ENCODE assay signal across 23 cellular contexts in the genomic region with DNA sequence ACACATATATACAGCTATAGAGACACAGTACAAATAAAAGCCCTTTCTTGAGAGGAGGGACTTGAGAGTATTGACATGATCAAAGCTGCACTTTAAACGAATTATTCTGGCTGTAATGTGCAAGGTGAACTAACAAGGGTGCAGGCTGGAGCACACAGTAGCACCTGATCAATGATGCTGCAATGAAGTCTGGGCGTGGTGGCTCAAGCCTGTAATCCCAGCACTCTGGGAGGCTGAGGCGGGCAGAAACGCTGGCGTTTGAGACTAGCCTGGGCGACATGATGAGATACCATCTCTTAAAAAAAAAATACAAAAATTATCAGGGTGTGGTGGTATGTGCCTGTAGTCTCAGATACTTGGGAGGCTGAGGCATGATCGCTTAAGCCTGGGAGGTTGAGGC.
"Had no signal": no experiment of that assay in that cellular context is flagged by ENCODE, and none has a peak within 500 bp of the region (broad histone marks: within the 10 kb centered on the region; RNA-seq: fewer than 3 reads in every experiment).

No MANE protein-coding gene starts in this region.

- H3K4me3 Mint-ChIP-seq: activated CD8-positive, alpha-beta T cell treated with anti-CD3 and anti-CD28 coated beads for 36 hours; activated naive CD4-positive, alpha-beta T cell treated with anti-CD3 and anti-CD28 coated beads, Interleukin-2, amount 50 U/mL, for 24 hours; activated T-cell treated with anti-CD3 and anti-CD28 coated beads, Interleukin-2, amount 50 U/mL, for 72 hours had no signal

- H3K4me3 ChIP-seq: breast epithelium, colonic mucosa, SJSA1 had no signal

- H3K36me3 ChIP-seq: breast epithelium, colonic mucosa, SJSA1 had no signal

- H3K9me3 Mint-ChIP-seq: activated CD8-positive, alpha-beta T cell treated with anti-CD3 and anti-CD28 coated beads for 36 hours; activated naive CD4-positive, alpha-beta T cell treated with anti-CD3 and anti-CD28 coated beads, Interleukin-2, amount 50 U/mL, for 24 hours; activated T-cell treated with anti-CD3 and anti-CD28 coated beads, Interleukin-2, amount 50 U/mL, for 72 hours; activated T-helper 2 cell treated with anti-CD3 and anti-CD28 coated beads, Interferon-gamma antibody, Interleukin-2, Interleukin-4, amounts not matched to agents 10 μg/mL and 5 μg/mL and 100 μg/mL, durations not matched to agents 14 hours and 24 hours and 36 hours had no signal

- H3K27ac Mint-ChIP-seq: activated CD8-positive, alpha-beta T cell treated with anti-CD3 and anti-CD28 coated beads for 36 hours; activated T-cell treated with anti-CD3 and anti-CD28 coated beads, Interleukin-2, amount 50 U/mL, for 72 hours; activated T-helper 2 cell treated with anti-CD3 and anti-CD28 coated beads, Interferon-gamma antibody, Interleukin-2, Interleukin-4, amounts not matched to agents 10 μg/mL and 5 μg/mL and 100 μg/mL, durations not matched to agents 14 hours and 24 hours and 36 hours had no signal

- H3K9me3 ChIP-seq: breast epithelium, colonic mucosa, SJSA1 had no signal

- H3K27ac ChIP-seq: breast epithelium, colonic mucosa, SJSA1 had no signal

- H3K36me3 Mint-ChIP-seq: activated naive CD4-positive, alpha-beta T cell treated with anti-CD3 and anti-CD28 coated beads, Interleukin-2, amount 50 U/mL, for 24 hours had no signal

- H3K4me1 ChIP-seq: breast epithelium, colonic mucosa, SJSA1 had no signal

- ATAC-seq: activated CD4-positive, CD25-positive, alpha-beta regulatory T cell treated with anti-CD3 and anti-CD28 coated beads, Interleukin-2, amount 50 U/mL, for 24 hours; activated CD8-positive, alpha-beta T cell treated with anti-CD3 and anti-CD28 coated beads for 36 hours; activated T-cell treated with anti-CD3 and anti-CD28 coated beads, Interleukin-2, amount 50 U/mL, for 72 hours; PC-3; SK-N-SH treated with all-trans-retinoic acid at 6 μM for 48 hours had no signal

- H3K27me3 ChIP-seq: breast epithelium, colonic mucosa had no signal

- DNase-seq: activated CD4-positive, alpha-beta T cell treated with anti-CD3 and anti-CD28 coated beads for 4 hours; activated CD8-positive, alpha-beta memory T cell treated with anti-CD3 and anti-CD28 coated beads, Interleukin-2, amount 50 U/mL, for 4 hours; activated CD8-positive, alpha-beta T cell treated with anti-CD3 and anti-CD28 coated beads for 36 hours; activated gamma-delta T cell treated with Interleukin-2 at 50 U/mL for 16 hours; activated T-cell treated with anti-CD3 and anti-CD28 coated beads, Interleukin-2, amount 50 U/mL, for 72 hours; aorta; caudate nucleus; colonic mucosa; NCI-H1092; NCI-H1417; NCI-H1930; NCI-H2107; NCI-H446 treated with DMSO at 0.1 percent for 48 hours; NCI-H524 treated with DMSO at 0.1 percent for 48 hours; PC-3; SHP77; SW 1271 had no signal

- H3K4me1 Mint-ChIP-seq: activated naive CD4-positive, alpha-beta T cell treated with anti-CD3 and anti-CD28 coated beads, Interleukin-2, amount 50 U/mL, for 24 hours had no signal
